In genomic region chr17:81487487-81488275, GRCh38 we compare ENCODE assay signal across 8 cellular contexts. TPM values are rescaled to one million over a fixed set of nuclear protein-coding genes. Genes with fewer than 3 reads are reported as not detected.
DNase-seq lines count a peak whose midpoint lies in the region; ATAC-seq and TF ChIP-seq lines count a peak whose summit lies in the region.

No MANE protein-coding gene starts in this region.

- peaks cover 20% of the 10 kb centered on the region for H3K4me1 Mint-ChIP-seq in activated T-cell treated with anti-CD3 and anti-CD28 coated beads, Interleukin-2, amount 50 U/mL, for 24 hours (ENCODE audit: low read depth)

- ATAC-seq in DND-41 (ENCODE audit: insufficient read depth, low read depth) = peak; percentile 81
- peak; percentile 64 for ATAC-seq in HG03045 (IDR thresholded peaks at IDR 0.05; ENCODE audit: unreplicated experiment)
- peak; percentile 48 for ATAC-seq in esophagus mucosa
- ATAC-seq in GM18909 (IDR thresholded peaks at IDR 0.05; ENCODE audit: poor library complexity, unreplicated experiment) = no peak

- H3K9ac ChIP-seq in DND-41 (ENCODE audit: low read depth, low read length) (peak overlapping the region; percentile 98), muscle layer of colon (ENCODE audit: low read length) (no peak overlapping the region)

- H3K27me3 ChIP-seq in DND-41 (ENCODE audit: insufficient read depth, low read length, poor library complexity) = no peaks in the 10 kb centered on the region
- peaks cover 0 to 13% of the 10 kb centered on the region in 2 donors for H3K27me3 ChIP-seq in muscle layer of colon (ENCODE audit: control insufficient read depth in 1 of 2, insufficient read depth in 2 of 2, low read length in 2 of 2)

- no peaks in the 10 kb centered on the region for H3K36me3 Mint-ChIP-seq in activated T-cell treated with anti-CD3 and anti-CD28 coated beads, Interleukin-2, amount 50 U/mL, for 24 hours (ENCODE audit: low read depth)

- peak overlapping the region; percentile 99 for H3K4me2 ChIP-seq in DND-41 (ENCODE audit: insufficient read depth, low read length)

- H3K4me1 ChIP-seq in DND-41 (ENCODE audit: insufficient read depth, low read length) = peaks cover 60% of the 10 kb centered on the region
- H3K4me1 ChIP-seq in muscle layer of colon (ENCODE audit: insufficient read depth, low read length) = peaks cover 16% of the 10 kb centered on the region

- H4K20me1 ChIP-seq in DND-41 (ENCODE audit: insufficient read depth, low read length) = no peaks in the 10 kb centered on the region

- peaks cover 16% of the 10 kb centered on the region for H3K27me3 Mint-ChIP-seq in activated T-cell treated with anti-CD3 and anti-CD28 coated beads, Interleukin-2, amount 50 U/mL, for 24 hours

- H3K27ac ChIP-seq in DND-41 (ENCODE audit: low read length) (peak overlapping the region; percentile 87), muscle layer of colon (ENCODE audit: low read depth, low read length) (peak overlapping the region; percentile 32)

- H3K4me3 ChIP-seq in DND-41 (ENCODE audit: low read depth in 1 of 2, low read length in 2 of 2) (peak overlapping the region; percentile 57 to 85), muscle layer of colon (ENCODE audit: low read depth in 1 of 2, low read length in 2 of 2) (peak overlapping the region; percentile 49 to 63)

- H3K36me3 ChIP-seq in DND-41 (ENCODE audit: insufficient read depth, low read length) (no peaks in the 10 kb centered on the region; the same call in 1 of the 2 replicates), muscle layer of colon (ENCODE audit: insufficient read depth, low read length) (no peaks in the 10 kb centered on the region)

- peak overlapping the region; percentile 98 for H2AFZ ChIP-seq in DND-41 (ENCODE audit: low read depth, low read length)

- TF ChIP-seq CTCF in DND-41 (IDR thresholded peaks at IDR 0.05; ENCODE audit: borderline replicate concordance, extremely low read depth, low read length, poor library complexity, severe bottlenecking) = no peak

- H3K27ac Mint-ChIP-seq in activated T-cell treated with anti-CD3 and anti-CD28 coated beads, Interleukin-2, amount 50 U/mL, for 24 hours = no peak overlapping the region

- peak; percentile 85 for DNase-seq in DND-41
- peak; percentile 93 for DNase-seq in NCI-H774 (lab: John Stamatoyannopoulos, UW)
- peak; percentile 88 for DNase-seq in activated T-cell treated with anti-CD3 and anti-CD28 coated beads, Interleukin-2, amount 50 U/mL, for 24 hours
- DNase-seq in stimulated activated CD8-positive, alpha-beta memory T cell treated with anti-CD3 and anti-CD28 coated beads, Interleukin-7, amount 100 ng/mL, for 4 hours (ENCODE audit: low read depth in 2 of 2) = peak; percentile 19 to 77

- no peaks in the 10 kb centered on the region for H3K9me3 ChIP-seq in DND-41 (ENCODE audit: insufficient read depth, low read length, severe bottlenecking)
- H3K9me3 ChIP-seq in muscle layer of colon (ENCODE audit: low read length) = no peaks in the 10 kb centered on the region

- no peaks in the 10 kb centered on the region for H3K9me3 Mint-ChIP-seq in activated T-cell treated with anti-CD3 and anti-CD28 coated beads, Interleukin-2, amount 50 U/mL, for 24 hours

- H3K79me2 ChIP-seq in DND-41 (ENCODE audit: insufficient read depth, low read length) = peaks cover 18% of the 10 kb centered on the region

- peak overlapping the region; percentile 56 for H3K4me3 Mint-ChIP-seq in activated T-cell treated with anti-CD3 and anti-CD28 coated beads, Interleukin-2, amount 50 U/mL, for 24 hours

RNA-seq across cellular contexts. Expression of gene ACTG1, which starts 24.9 kb away (rescaled TPM):
- 4,027 TPM for total RNA-seq in esophagus mucosa

RNA-seq across cellular contexts. Expression of gene FSCN2, which starts 40.5 kb away (rescaled TPM):
- total RNA-seq in esophagus mucosa = 0.76 TPM
